8 cellular contexts compared by ENCODE assay signal in genomic region chr7:75418292-75418858, GRCh38. TPM values are rescaled to one million over a fixed set of nuclear protein-coding genes. Genes with fewer than 3 reads are reported as not detected.
A peak's percentile ranks its signal among the peaks of the same experiment; 100 is the strongest.
DNase-seq lines count a peak whose midpoint lies in the region; ATAC-seq, FAIRE-seq and TF ChIP-seq lines count a peak whose summit lies in the region.
"Not testable (repeated sequence)": the region's sequence is repeated elsewhere in the genome, so short reads cannot be mapped to it uniquely, and the experiment has no call there.

No MANE protein-coding gene starts in this region.

- not testable (repeated sequence) for H3K9me1 ChIP-seq in K562 (ENCODE audit: control insufficient read depth, insufficient read depth, low read length)

- H3K4me1 Mint-ChIP-seq in T-helper 17 cell, result not testable (repeated sequence)

- H3K9ac ChIP-seq in PC-3 (ENCODE audit: low read length); K562 (ENCODE audit: insufficient read depth in 1 of 2, low read depth in 2 of 2, low read length in 2 of 2): not testable (repeated sequence)

- peak; percentile 41; the same call in 1 of the 2 replicates for TF ChIP-seq POLR2A in K562 (conservative IDR thresholded peaks at IDR 0.05)
- not testable (repeated sequence) for TF ChIP-seq POLR2A in right lobe of liver (IDR thresholded peaks at IDR 0.05)

- not testable (repeated sequence) for H3K27me3 ChIP-seq in PC-3 (ENCODE audit: low read length); K562 (ENCODE audit: control insufficient read depth in 2 of 2, insufficient read depth in 2 of 2, low read length in 2 of 2); right lobe of liver; pancreas

- 94% methylated on average over 5 of the region's 20 CpGs for WGBS in K562 (ENCODE audit: insufficient coverage, low coverage, missing lambda C conversion rate)
- 55% methylated on average over 2 of the region's 20 CpGs for WGBS in right lobe of liver (ENCODE audit: insufficient coverage, low coverage, low lambda C conversion rate, missing lambda C conversion rate)
- 87 to 91% methylated on average over 15 of the region's 20 CpGs for WGBS in pancreas, 2 donors

- in situ Hi-C loops in K562 (cut with MboI), result not testable (repeated sequence)

- ATAC-seq in PC-3 (peak; percentile 32), T-helper 17 cell (peak; percentile 13), K562 (peak; percentile 83), Right ventricle myocardium superior (ENCODE audit: poor library complexity) (peak; percentile 30), right lobe of liver (peak; percentile 23 to 54 (median 39)), pancreas (peak; percentile 44 to 81 (median 76))

- peak; percentile 55 for TF ChIP-seq CTCF in C4-2B (conservative IDR thresholded peaks at IDR 0.05)
- TF ChIP-seq CTCF in PC-3 (conservative IDR thresholded peaks at IDR 0.05; ENCODE audit: low read depth, low read length); K562 (IDR thresholded peaks at IDR 0.05 in 2 of 3, conservative IDR thresholded peaks at IDR 0.05 in 1 of 3; ENCODE audit: insufficient read depth in 2 of 3, low read depth in 1 of 3, low read length in 3 of 3); right lobe of liver (IDR thresholded peaks at IDR 0.05); pancreas (IDR thresholded peaks at IDR 0.05): not testable (repeated sequence)

- intact Hi-C loops in PC-3 (cut with micrococcal nuclease); K562 (cut with micrococcal nuclease); Right ventricle myocardium superior (cut with DNase I); right lobe of liver (cut with DNase I); pancreas (cut with DNase I): not testable (repeated sequence)

- H3K4me2 ChIP-seq in PC-3 (ENCODE audit: low read length); K562 (ENCODE audit: insufficient read depth, low read length): not testable (repeated sequence)

- CTCF ChIA-PET in PC-3 (lab: Charles Lee); K562 (lab: Yijun Ruan, JAX; ENCODE audit: low intra/inter-chr PET ratio): not testable (repeated sequence)

- H3K4me3 ChIP-seq in PC-3 (ENCODE audit: low read length); K562; right lobe of liver; pancreas: not testable (repeated sequence)

- H3K9me3 ChIP-seq in PC-3 (ENCODE audit: low read length); T-helper 17 cell (ENCODE audit: control insufficient read depth, low read length, poor library complexity, severe bottlenecking); K562 (replicated peaks; ENCODE audit: control insufficient read depth, insufficient read depth, low read depth, low read length); right lobe of liver; pancreas: not testable (repeated sequence)

- BruUV-seq in PC-3 (replicated peaks; lab: Mats Ljungman, UMichigan); K562 (replicated peaks; lab: Mats Ljungman, UMichigan): not testable (repeated sequence)

- H3K36me3 Mint-ChIP-seq in T-helper 17 cell (ENCODE audit: low read depth), result not testable (repeated sequence)

- H3K27me3 Mint-ChIP-seq in T-helper 17 cell, result not testable (repeated sequence)

- H3K36me3 ChIP-seq in PC-3 (ENCODE audit: low read depth, low read length), result not testable (repeated sequence)
- peaks cover 40% of the 10 kb centered on the region; the same call in 1 of the 3 replicates for H3K36me3 ChIP-seq in K562 (ENCODE audit: control insufficient read depth, insufficient read depth, low read length)
- H3K36me3 ChIP-seq in right lobe of liver, result peaks cover 0 to 16% (median 0%) of the 10 kb centered on the region in 4 donors
- peaks cover 0 to 11% (median 6%) of the 10 kb centered on the region in 3 donors for H3K36me3 ChIP-seq in pancreas

- not testable (repeated sequence) for H3K4me1 ChIP-seq in PC-3 (ENCODE audit: insufficient read depth, low read length); K562 (replicated peaks in 1 of 2; ENCODE audit: control insufficient read depth in 2 of 2, insufficient read depth in 2 of 2, low read length in 2 of 2); right lobe of liver; pancreas

- not testable (repeated sequence) for TF ChIP-seq EP300 in K562 (IDR thresholded peaks at IDR 0.05; ENCODE audit: low read length)

- H3K4me3 Mint-ChIP-seq in T-helper 17 cell, result not testable (repeated sequence)

- H3K79me2 ChIP-seq in PC-3 (ENCODE audit: low read length); K562 (ENCODE audit: control insufficient read depth, insufficient read depth, low read length): not testable (repeated sequence)

- not testable (repeated sequence) for H4K20me1 ChIP-seq in PC-3 (ENCODE audit: low read length); K562 (replicated peaks; ENCODE audit: control insufficient read depth, insufficient read depth, low read length)

- not testable (repeated sequence) for H3F3A ChIP-seq in PC-3 (ENCODE audit: low read length, unreplicated experiment)

- H3K27ac ChIP-seq in C4-2B; PC-3 (ENCODE audit: low read length); K562 (ENCODE audit: extremely low read depth, low read depth, low read length); right lobe of liver; pancreas: not testable (repeated sequence)

- H2AFZ ChIP-seq in PC-3 (ENCODE audit: low read length); K562 (ENCODE audit: low read depth, low read length): not testable (repeated sequence)

- POLR2A ChIA-PET in PC-3 (lab: Charles Lee; ENCODE audit: unreplicated experiment); K562 (lab: Yijun Ruan, JAX): not testable (repeated sequence)

- DNase-seq in PC-3; T-helper 17 cell; K562 (ENCODE audit: extremely low read depth in 1 of 4, low spot score in 3 of 4); Right ventricle myocardium superior; right lobe of liver; pancreas: not testable (repeated sequence)
- peak; percentile 6 for DNase-seq in ureter (ENCODE audit: low spot score)

- peak in 1 of 2 experiments; percentile 33; a peak in 2 of 4 replicates for TF ChIP-seq RAD21 in K562 (CRISPR knock-in tag; conservative IDR thresholded peaks at IDR 0.05 in 1 of 2, IDR thresholded peaks at IDR 0.05 in 1 of 2)

- peak; percentile 74 for FAIRE-seq in K562 (lab: Jason Lieb, UNC)
- not testable (repeated sequence) for FAIRE-seq in pancreas (lab: Jason Lieb, UNC)

- H3K9me2 ChIP-seq in PC-3 (replicated peaks; ENCODE audit: low read length), result not testable (repeated sequence)

- not testable (repeated sequence) for H3K27ac Mint-ChIP-seq in T-helper 17 cell

TF ChIP-seq in K562, 482 proteins besides CTCF, POLR2A, EP300 and RAD21 (continues in another document):
- TF ChIP-seq MLLT1 (IDR thresholded peaks at IDR 0.05), result 0 out of 4 replicates have a peak, but pooled peaks of 1 of the 2 experiments have one; percentile 44

RNA-seq across cellular contexts. Expression of gene TRIM73, which starts 22.9 kb away (rescaled TPM):
- total RNA-seq in PC-3 (2014; rRNA removed) (5.2 and 6.4 TPM in 2 replicates), T-helper 17 cell (10 to 100 TPM; 13.7 to 19.4 TPM), K562 (2014; rRNA removed) (0.64 and 1.2 TPM in 2 replicates), K562 (2014; rRNA removed; fragmentation: Illumina TruSeq; extraction: Trizol) (0.04 TPM in 1 of 2 replicates, not detected in the other), K562 (2015; rRNA removed; fragmentation: Illumina TruSeq; extraction: Trizol) (0.41 and 0.80 TPM in 2 replicates), K562 (2021) (1.2 and 1.4 TPM in 2 replicates), Right ventricle myocardium superior (0.94 TPM), right lobe of liver (1 to 10 TPM in 4 of 6 experiments, under 1 TPM in 2; 0.31 to 4.7 (median 2.6) TPM), pancreas (10 to 100 TPM in 1 of 6 donors, 1 to 10 TPM in 4, under 1 TPM in 1; 0.76 to 11.0 (median 3.3) TPM), ureter (6.5 TPM)
- total RNA-seq in K562 (2011; cell fraction: chromatin; rRNA removed; ENCODE audit: low replicate concordance), result 1.1 and 4.1 TPM in 2 replicates
- 2.1 and 3.0 TPM in 2 replicates for total RNA-seq in K562 (2011; cell fraction: nucleolus; rRNA removed)
- total RNA-seq in K562 (2011; cell fraction: nucleoplasm; rRNA removed), result 1.9 and 2.1 TPM in 2 replicates
- polyA plus RNA-seq in K562 (2011; rRNA removed) (0.30 TPM in 1 of 2 replicates, not detected in the other), K562 (2014; fragmentation: Illumina TruSeq; extraction: Trizol) (0.15 TPM in 1 of 2 replicates, not detected in the other), K562 (2014; fragmentation: Nextera tagmentation; extraction: Ambion mirVana) (not detected), K562 (2014; rRNA removed) (0.28 and 0.90 TPM in 2 replicates), pancreas (1 to 10 TPM; 4.7 to 6.8 TPM)
- polyA plus RNA-seq in K562 (2011; cell fraction: cytosol; rRNA removed), result 0.03 and 0.42 TPM in 2 replicates
- polyA plus RNA-seq in K562 (2011; cell fraction: nucleus; rRNA removed), result 1.8 and 4.8 TPM in 2 replicates
- 0.52 and 4.5 TPM in 2 replicates for polyA plus RNA-seq in K562 (2012)
- polyA minus RNA-seq in K562 (2011; rRNA and poly(A)+ RNA removed), result 0.14 TPM in 1 of 2 replicates, not detected in the other
- polyA minus RNA-seq in K562 (2011; cell fraction: cytosol; rRNA and poly(A)+ RNA removed), result not detected in 2 replicates
- 0.40 and 0.44 TPM in 2 replicates for polyA minus RNA-seq in K562 (2011; cell fraction: nucleus; rRNA and poly(A)+ RNA removed)

Comparison
In these comparisons a context has a peak if more than half of its experiments do, and no peak if none do; other contexts are left out.
1. ATAC-seq: peak in every context shown above with its lines; median percentile 83 in K562; 76 in pancreas; 39 in right lobe of liver; 32 in PC-3; 30 in Right ventricle myocardium superior; 13 in T-helper 17 cell.